Comparison of ENCODE assay signal across 25 cellular contexts in genomic region chr19:37909661-37910199, GRCh38. TPM values are rescaled to one million over a fixed set of nuclear protein-coding genes. Genes with fewer than 3 reads are reported as not detected.
A peak's percentile ranks its signal among the peaks of the same experiment; 100 is the strongest.
DNase-seq lines count a peak whose midpoint lies in the region; ATAC-seq and TF ChIP-seq lines count a peak whose summit lies in the region.
"Had no signal": no experiment of that assay in that cellular context is flagged by ENCODE, and none has a peak within 500 bp of the region (broad histone marks: within the 10 kb centered on the region; RNA-seq: fewer than 3 reads in every experiment).

No MANE protein-coding gene starts in this region.

- H3F3A ChIP-seq in Loucy (ENCODE audit: low read depth): no peaks in the 10 kb centered on the region

- H3K27me3 Mint-ChIP-seq in progenitor cell of endocrine pancreas: no peaks in the 10 kb centered on the region
- H3K27me3 Mint-ChIP-seq: activated naive CD8-positive, alpha-beta T cell treated with anti-CD3 and anti-CD28 coated beads for 36 hours; activated T-helper 17 cell treated with anti-CD3 and anti-CD28 coated beads, Interleukin-2, amount 50 U/mL, for 72 hours; naive thymus-derived CD8-positive, alpha-beta T cell had no signal

- H3K9me3 ChIP-seq in Loucy (ENCODE audit: insufficient read depth, low read depth, low read length) (no peaks in the 10 kb centered on the region), breast epithelium (no peaks in the 10 kb centered on the region)
- H3K9me3 ChIP-seq: gastrocnemius medialis, sigmoid colon, uterus had no signal

- H3K9me2 ChIP-seq in Loucy (replicated peaks; ENCODE audit: low read depth, low read length): no peaks in the 10 kb centered on the region

- TF ChIP-seq CTCF in Loucy (conservative IDR thresholded peaks at IDR 0.05; ENCODE audit: low read length) (no peak), progenitor cell of endocrine pancreas (IDR thresholded peaks at IDR 0.05; ENCODE audit: unreplicated experiment) (no peak), breast epithelium (IDR thresholded peaks at IDR 0.05) (no peak)

- H3K4me3 Mint-ChIP-seq in progenitor cell of endocrine pancreas (ENCODE audit: low read depth): peak overlapping the region; percentile 89
- H3K4me3 Mint-ChIP-seq: activated naive CD8-positive, alpha-beta T cell treated with anti-CD3 and anti-CD28 coated beads for 36 hours had no signal

- no peak for ATAC-seq in GM19395 (IDR thresholded peaks at IDR 0.05; ENCODE audit: unreplicated experiment)
- ATAC-seq: activated T-helper 17 cell treated with anti-CD3 and anti-CD28 coated beads, Interleukin-2, amount 50 U/mL, for 72 hours; gastrocnemius medialis; naive thymus-derived CD8-positive, alpha-beta T cell had no signal

- intact Hi-C loops in breast epithelium (cut with DNase I; ENCODE audit: low total_unique reads): no loop called here

- no peak overlapping the region for H3K27ac Mint-ChIP-seq in progenitor cell of endocrine pancreas
- H3K27ac Mint-ChIP-seq: activated naive CD8-positive, alpha-beta T cell treated with anti-CD3 and anti-CD28 coated beads for 36 hours; activated T-helper 17 cell treated with anti-CD3 and anti-CD28 coated beads, Interleukin-2, amount 50 U/mL, for 72 hours had no signal

- no peak overlapping the region for H3K27ac ChIP-seq in breast epithelium
- H3K27ac ChIP-seq: C4-2B, gastrocnemius medialis, sigmoid colon, uterus, WERI-Rb-1 had no signal

- H4K20me1 ChIP-seq in Loucy (ENCODE audit: insufficient read depth, low read length, poor library complexity, severe bottlenecking): peaks cover 12% of the 10 kb centered on the region

- H2AFZ ChIP-seq in Loucy (ENCODE audit: low read length): no peak overlapping the region

- H3K79me2 ChIP-seq in Loucy (ENCODE audit: insufficient read depth, low read length): peaks cover 44% of the 10 kb centered on the region

- H3K4me1 Mint-ChIP-seq in progenitor cell of endocrine pancreas (ENCODE audit: low read depth): peaks cover 34% of the 10 kb centered on the region

- TF ChIP-seq POLR2A in breast epithelium (IDR thresholded peaks at IDR 0.05): no peak

- no peak overlapping the region for H3K9ac ChIP-seq in Loucy (ENCODE audit: low read depth, low read length, poor library complexity, severe bottlenecking)

- peak; percentile 13 for DNase-seq in EH (ENCODE audit: low read depth)
- DNase-seq in glomerular visceral epithelial cell (ENCODE audit: extremely low spot score): peak; percentile 21
- DNase-seq in progenitor cell of endocrine pancreas (ENCODE audit: low spot score, unreplicated experiment): no peak
- DNase-seq in NCI-H526 treated with DMSO at 0.1 percent for 48 hours (lab: John Stamatoyannopoulos, UW): no peak
- no peak for DNase-seq in breast epithelium (ENCODE audit: low spot score in 2 of 2)
- no peak for DNase-seq in activated naive CD4-positive, alpha-beta T cell treated with anti-CD3 and anti-CD28 coated beads, Interleukin-2, amount 50 U/mL, for 16 hours
- DNase-seq: activated naive CD8-positive, alpha-beta T cell treated with anti-CD3 and anti-CD28 coated beads for 36 hours; gastrocnemius medialis; mesendoderm; naive thymus-derived CD8-positive, alpha-beta T cell; NCI-H1048; NCI-H187; NCI-H774; sigmoid colon; substantia nigra; T-helper 2 cell; uterus; WERI-Rb-1 had no signal

- H3K4me1 ChIP-seq in Loucy (ENCODE audit: insufficient read depth, low read length, poor library complexity, severe bottlenecking): peaks cover 33% of the 10 kb centered on the region
- peaks cover 0 to 8% of the 10 kb centered on the region in 2 donors for H3K4me1 ChIP-seq in breast epithelium
- H3K4me1 ChIP-seq: uterus had no signal

- H3K27me3 ChIP-seq in Loucy (ENCODE audit: insufficient read depth, low read length, poor library complexity, severe bottlenecking): no peaks in the 10 kb centered on the region
- H3K27me3 ChIP-seq in breast epithelium: no peaks in the 10 kb centered on the region
- H3K27me3 ChIP-seq: gastrocnemius medialis, sigmoid colon, uterus had no signal

- H3K36me3 ChIP-seq in Loucy (ENCODE audit: insufficient read depth, low read length): no peaks in the 10 kb centered on the region
- no peaks in the 10 kb centered on the region for H3K36me3 ChIP-seq in breast epithelium
- H3K36me3 ChIP-seq: gastrocnemius medialis, sigmoid colon, uterus had no signal

- H3K4me3 ChIP-seq in Loucy (ENCODE audit: low read length, poor library complexity, severe bottlenecking): no peak overlapping the region
- no peak overlapping the region for H3K4me3 ChIP-seq in breast epithelium
- H3K4me3 ChIP-seq: gastrocnemius medialis, sigmoid colon, uterus had no signal

- peaks cover 6% of the 10 kb centered on the region for H3K36me3 Mint-ChIP-seq in progenitor cell of endocrine pancreas (ENCODE audit: insufficient read depth)
- H3K36me3 Mint-ChIP-seq: activated naive CD8-positive, alpha-beta T cell treated with anti-CD3 and anti-CD28 coated beads for 36 hours had no signal

- H3K4me2 ChIP-seq in Loucy (ENCODE audit: low read depth, low read length, poor library complexity, severe bottlenecking): peak overlapping the region; percentile 93

- no peaks in the 10 kb centered on the region for H3K9me3 Mint-ChIP-seq in progenitor cell of endocrine pancreas (ENCODE audit: low read depth)
- H3K9me3 Mint-ChIP-seq: activated naive CD8-positive, alpha-beta T cell treated with anti-CD3 and anti-CD28 coated beads for 36 hours; activated T-helper 17 cell treated with anti-CD3 and anti-CD28 coated beads, Interleukin-2, amount 50 U/mL, for 72 hours; naive thymus-derived CD8-positive, alpha-beta T cell had no signal

RNA-seq across cellular contexts. Expression of gene SIPA1L3, which starts 2.7 kb away (rescaled TPM):
- total RNA-seq in progenitor cell of endocrine pancreas (126 and 132 TPM in 2 replicates), breast epithelium (10 to 100 TPM in 2 of 3 donors, 1 to 10 TPM in 1; 9.6 to 29.8 (median 28.5) TPM)

RNA-seq across cellular contexts. Expression of gene WDR87, which starts 3.3 kb away (rescaled TPM):
- total RNA-seq in progenitor cell of endocrine pancreas (0.02 TPM in 1 of 2 replicates, not detected in the other), breast epithelium (not detected)
- total RNA-seq: activated naive CD8-positive, alpha-beta T cell treated with anti-CD3 and anti-CD28 coated beads for 36 hours; activated T-helper 17 cell treated with anti-CD3 and anti-CD28 coated beads, Interleukin-2, amount 50 U/mL, for 72 hours; cerebellum; gastrocnemius medialis; LHCN-M2; naive thymus-derived CD8-positive, alpha-beta T cell; sigmoid colon; SK-MEL-5; uterus had no signal

Comparison
In these comparisons a context has a peak if more than half of its experiments do, and no peak if none do; other contexts are left out.
1. DNase-seq: peak in EH (single experiment) and glomerular visceral epithelial cell (single experiment); none in progenitor cell of endocrine pancreas (single experiment), NCI-H526 treated with DMSO at 0.1 percent for 48 hours (single experiment), breast epithelium (0 of 2) and activated naive CD4-positive, alpha-beta T cell treated with anti-CD3 and anti-CD28 coated beads, Interleukin-2, amount 50 U/mL, for 16 hours (single experiment).